Comparison of ENCODE assay signal across 17 cellular contexts in the genomic region with DNA sequence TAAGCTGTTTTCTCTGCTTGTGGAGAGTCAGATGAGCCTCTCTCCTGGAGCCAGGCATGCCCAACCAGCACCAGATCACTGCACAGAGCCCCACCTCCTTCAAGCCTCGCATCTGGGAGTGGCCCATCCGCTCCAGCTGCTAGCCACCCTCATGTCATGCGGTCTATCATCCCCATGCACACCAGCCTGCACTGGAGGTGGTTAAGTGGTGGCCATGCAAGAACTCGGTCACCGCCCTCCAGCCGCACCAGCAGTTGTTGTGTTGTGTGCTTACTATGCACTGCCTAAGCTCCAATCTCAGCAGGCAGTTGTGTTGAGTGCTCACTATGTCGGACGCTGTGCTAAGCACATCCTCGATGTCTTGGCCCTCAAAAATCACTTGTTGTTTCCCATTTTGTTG.
DNase-seq lines count a peak whose midpoint lies in the region; ATAC-seq and TF ChIP-seq lines count a peak whose summit lies in the region.
"Had no signal": no experiment of that assay in that cellular context is flagged by ENCODE, and none has a peak within 500 bp of the region (broad histone marks: within the 10 kb centered on the region; RNA-seq: fewer than 3 reads in every experiment).

No MANE protein-coding gene starts in this region.

- H3K9me3 Mint-ChIP-seq in neural progenitor cell (no peaks in the 10 kb centered on the region), mesothelial cell of epicardium (no peaks in the 10 kb centered on the region)
- H3K9me3 Mint-ChIP-seq: CD8-positive, alpha-beta T cell had no signal

- H3K27me3 Mint-ChIP-seq in neural progenitor cell (ENCODE audit: insufficient read depth, low read depth) (peaks cover 3% of the 10 kb centered on the region), mesothelial cell of epicardium (ENCODE audit: low read depth) (no peaks in the 10 kb centered on the region)

- H3K4me1 Mint-ChIP-seq in neural progenitor cell, result no peaks in the 10 kb centered on the region
- peaks cover 10% of the 10 kb centered on the region for H3K4me1 Mint-ChIP-seq in mesothelial cell of epicardium

- no peak overlapping the region for H3K27ac ChIP-seq in neural progenitor cell
- H3K27ac ChIP-seq: BLaER1 treated with 17β-estradiol and CSF1 and Interleukin-3, amounts not matched to agents 10 nM and 100 nM; GM23248; HL-60 had no signal

- H3K9me3 ChIP-seq in neural progenitor cell (ENCODE audit: low read depth), result no peaks in the 10 kb centered on the region
- H3K9me3 ChIP-seq: BLaER1 treated with 17β-estradiol and CSF1 and Interleukin-3, amounts not matched to agents 10 nM and 100 nM had no signal

- no peaks in the 10 kb centered on the region for H4K20me1 ChIP-seq in neural progenitor cell (ENCODE audit: low read depth)
- H4K20me1 ChIP-seq: BLaER1 treated with 17β-estradiol and CSF1 and Interleukin-3, amounts not matched to agents 10 nM and 100 nM had no signal

- H3K4me2 ChIP-seq in neural progenitor cell, result no peak overlapping the region

- H2AFZ ChIP-seq in neural progenitor cell (replicated peaks), result peak overlapping the region; percentile 42
- H2AFZ ChIP-seq: GM23248 had no signal

- H3K27ac Mint-ChIP-seq in neural progenitor cell (no peak overlapping the region), mesothelial cell of epicardium (no peak overlapping the region)
- H3K27ac Mint-ChIP-seq: CD8-positive, alpha-beta T cell had no signal

- H3K4me1 ChIP-seq in neural progenitor cell, result no peaks in the 10 kb centered on the region

- H3K4me3 Mint-ChIP-seq in neural progenitor cell (no peak overlapping the region), mesothelial cell of epicardium (no peak overlapping the region)
- H3K4me3 Mint-ChIP-seq: CD8-positive, alpha-beta T cell had no signal

- DNase-seq in NCI-H748 (lab: John Stamatoyannopoulos, UW; ENCODE audit: unreplicated experiment) (peak; percentile 28), NCI-H748 treated with DMSO at 0.1 percent for 48 hours (lab: John Stamatoyannopoulos, UW) (no peak), ELF-1 (ENCODE audit: low read depth, low spot score) (peak; percentile 31), NCI-H187 treated with DMSO at 0.1 percent for 48 hours (lab: John Stamatoyannopoulos, UW) (peak; percentile 81), neural progenitor cell (ENCODE audit: low spot score) (no peak), NCI-H2171 treated with DMSO at 0.1 percent for 48 hours (lab: John Stamatoyannopoulos, UW) (no peak), mesothelial cell of epicardium (ENCODE audit: low spot score in 2 of 2, unreplicated experiment in 2 of 2) (no peak)
- DNase-seq: 8988T; Calu3; CD8-positive, alpha-beta T cell; DMS79 treated with DMSO at 0.1 percent for 48 hours; GM23248; HCEC 1CT had no signal

- H3K4me3 ChIP-seq in neural progenitor cell, result no peak overlapping the region
- H3K4me3 ChIP-seq: BLaER1 treated with 17β-estradiol and CSF1 and Interleukin-3, amounts not matched to agents 10 nM and 100 nM; GM12878; GM23248 had no signal

- H3K27me3 ChIP-seq in neural progenitor cell, result no peaks in the 10 kb centered on the region
- H3K27me3 ChIP-seq: BLaER1 treated with 17β-estradiol and CSF1 and Interleukin-3, amounts not matched to agents 10 nM and 100 nM had no signal

- H3F3A ChIP-seq in neural progenitor cell (ENCODE audit: low read depth), result no peaks in the 10 kb centered on the region

- H3K9ac ChIP-seq in neural progenitor cell, result no peak overlapping the region
- H3K9ac ChIP-seq: BLaER1 treated with 17β-estradiol and CSF1 and Interleukin-3, amounts not matched to agents 10 nM and 100 nM; GM23248 had no signal

- TF ChIP-seq CTCF in neural progenitor cell (IDR thresholded peaks at IDR 0.05) (no peak), mesothelial cell of epicardium (IDR thresholded peaks at IDR 0.05; ENCODE audit: unreplicated experiment) (no peak)

- ATAC-seq in GM21529 (IDR thresholded peaks at IDR 0.05; ENCODE audit: unreplicated experiment), result no peak
- ATAC-seq: CD8-positive, alpha-beta T cell; GM12878 had no signal

- no peaks in the 10 kb centered on the region for H3K36me3 ChIP-seq in neural progenitor cell
- H3K36me3 ChIP-seq: BLaER1 treated with 17β-estradiol and CSF1 and Interleukin-3, amounts not matched to agents 10 nM and 100 nM had no signal

- H3K36me3 Mint-ChIP-seq in neural progenitor cell (no peaks in the 10 kb centered on the region), mesothelial cell of epicardium (no peaks in the 10 kb centered on the region)
- H3K36me3 Mint-ChIP-seq: CD8-positive, alpha-beta T cell had no signal

- H3K79me2 ChIP-seq in neural progenitor cell (ENCODE audit: low read depth), result no peaks in the 10 kb centered on the region

Comparison
In these comparisons a context has a peak if more than half of its experiments do, and no peak if none do; other contexts are left out.
1. DNase-seq: peak in NCI-H748 (single experiment), ELF-1 (single experiment) and NCI-H187 treated with DMSO at 0.1 percent for 48 hours (single experiment); none in NCI-H748 treated with DMSO at 0.1 percent for 48 hours (single experiment), neural progenitor cell (single experiment), NCI-H2171 treated with DMSO at 0.1 percent for 48 hours (single experiment) and mesothelial cell of epicardium (0 of 2).